Comparison of ENCODE assay signal across 8 cellular contexts in genomic region chr6:109382576-109383437, GRCh38. TPM values are rescaled to one million over a fixed set of nuclear protein-coding genes. Genes with fewer than 3 reads are reported as not detected.
DNase-seq lines count a peak whose midpoint lies in the region; ATAC-seq, FAIRE-seq and TF ChIP-seq lines count a peak whose summit lies in the region.

No MANE protein-coding gene starts in this region.

- no peaks in the 10 kb centered on the region for H3K9me3 ChIP-seq in adrenal gland (replicated peaks in 1 of 3)
- no peaks in the 10 kb centered on the region for H3K9me3 ChIP-seq in heart right ventricle
- no peaks in the 10 kb centered on the region for H3K9me3 ChIP-seq in upper lobe of left lung

- 0 to 1% (median 0%) methylated on average over 17 to 42 of the region's 42 CpGs for WGBS in adrenal gland, 4 donors
- 0 to 1% methylated on average over 42 of the region's 42 CpGs for WGBS in heart right ventricle, 2 donors
- WGBS in upper lobe of left lung, 2 donors: 0% methylated on average over 20 to 39 of the region's 42 CpGs

- H3K36me3 ChIP-seq in adrenal gland (replicated peaks in 1 of 2) (peaks cover 0 to 2% of the 10 kb centered on the region in 2 donors), heart right ventricle (peaks cover 0 to 16% (median 0%) of the 10 kb centered on the region in 9 donors), upper lobe of left lung (peaks cover 0 to 8% (median under 1%) of the 10 kb centered on the region in 4 donors)

- TF ChIP-seq POLR2A in GM12891 (IDR thresholded peaks at IDR 0.05; ENCODE audit: low read depth, low read length): 0 out of 2 replicates have a peak, but pooled peaks have one; percentile 41
- peak; percentile 65 to 75 for TF ChIP-seq POLR2A in adrenal gland (IDR thresholded peaks at IDR 0.05)
- TF ChIP-seq POLR2A in upper lobe of left lung (IDR thresholded peaks at IDR 0.05): peak in 3 of 4 donors; percentile 43 to 77 (median 57)

- H3K27ac ChIP-seq in adrenal gland (peak overlapping the region; percentile 95 to 100 (median 99)), heart right ventricle (peak overlapping the region; percentile 96 to 100 (median 99)), upper lobe of left lung (peak overlapping the region; percentile 99 to 100 (median 100))

- H3K4me3 ChIP-seq in adrenal gland: peak overlapping the region; percentile 84 to 97 (median 94)
- H3K4me3 ChIP-seq in heart right ventricle: peak overlapping the region; percentile 75 to 96 (median 86)
- peak overlapping the region; percentile 80 to 96 (median 88) for H3K4me3 ChIP-seq in upper lobe of left lung

- peak; percentile 93 for FAIRE-seq in GM12891 (lab: Jason Lieb, UNC)

- DNase-seq in GM12891 (ENCODE audit: insufficient read length, low spot score): peak; percentile 67
- DNase-seq in NCI-H1436 (lab: John Stamatoyannopoulos, UW): peak; percentile 90
- DNase-seq in T follicular helper cell (ENCODE audit: low read depth): peak; percentile 88
- peak; percentile 91 to 95 (median 93) for DNase-seq in adrenal gland
- DNase-seq in heart right ventricle: peak; percentile 92 to 93
- peak; percentile 81 to 98 (median 88) for DNase-seq in posterior cingulate gyrus
- peak; percentile 93 to 97 for DNase-seq in upper lobe of left lung

- TF ChIP-seq EP300 in upper lobe of left lung (IDR thresholded peaks at IDR 0.05): peak in 1 of 4 donors; percentile 50

- ATAC-seq in HG02852 (IDR thresholded peaks at IDR 0.05; ENCODE audit: unreplicated experiment): peak; percentile 64
- peak; percentile 92 to 98 (median 96) for ATAC-seq in heart right ventricle
- peak; percentile 95 to 96 for ATAC-seq in upper lobe of left lung (ENCODE audit: low FRiP score in 2 of 2)

- H3K4me1 ChIP-seq in adrenal gland (replicated peaks in 1 of 2) (peaks cover 24 to 34% of the 10 kb centered on the region in 2 donors), heart right ventricle (peaks cover 0 to 51% (median 41%) of the 10 kb centered on the region in 9 donors), upper lobe of left lung (peaks cover 30 to 47% (median 41%) of the 10 kb centered on the region in 4 donors)

- H3K27me3 ChIP-seq in adrenal gland (no peaks in the 10 kb centered on the region), heart right ventricle (no peaks in the 10 kb centered on the region), upper lobe of left lung (no peaks in the 10 kb centered on the region)

- intact Hi-C loops in adrenal gland (cut with DNase I) (loop anchor here in 1 of 2 donors (5.0 kb wide), 1 partner anchor 196 kb away; no protein-coding TSS in a partner anchor), heart right ventricle (cut with DNase I) (loop anchor here (1.0 to 10.0 kb wide), 24 partner anchors 52 to 828 kb away; partner anchors contain the start of genes SESN1 (in 5 of the 10), PPIL6 (in 4 of the 10), SMPD2 (in 4 of the 10) and CEP57L1 (in 3 of the 10)), posterior cingulate gyrus (cut with DNase I) (loop anchor here (1.0 to 10.0 kb wide), 7 partner anchors 62 to 826 kb away; partner anchors contain the start of genes CEP57L1, PPIL6, SESN1 and SMPD2)

- peak; percentile 25 to 65 (median 54) for TF ChIP-seq CTCF in adrenal gland (IDR thresholded peaks at IDR 0.05)
- TF ChIP-seq CTCF in heart right ventricle (IDR thresholded peaks at IDR 0.05): peak; percentile 15 to 82 (median 61)
- peak in 4 of 6 experiments; percentile 22 to 70 (median 53) for TF ChIP-seq CTCF in upper lobe of left lung (IDR thresholded peaks at IDR 0.05)

TF ChIP-seq in GM12891, 5 proteins besides CTCF, POLR2A, EP300 and RAD21:
- TF ChIP-seq TAF1 (IDR thresholded peaks at IDR 0.05; ENCODE audit: low read depth, low read length) (no peak), SPI1 (IDR thresholded peaks at IDR 0.05; ENCODE audit: low read depth, low read length) (peak; percentile 62), PAX5 (IDR thresholded peaks at IDR 0.05; ENCODE audit: insufficient read depth, low read length, severe bottlenecking) (no peak), POLR2AphosphoS5 (IDR thresholded peaks at IDR 0.05; ENCODE audit: low read depth, low read length) (peak; percentile 22; the same call in 1 of the 2 replicates), POU2F2 (IDR thresholded peaks at IDR 0.05; ENCODE audit: low read depth, low read length) (no peak; the same call in none of the 2 replicates)

RNA-seq across cellular contexts. Expression of gene CD164, which starts 0.5 kb away (rescaled TPM):
- polyA plus RNA-seq in GM12891 (2012; ENCODE audit: low read depth, missing spikeins): 130 TPM
- total RNA-seq in adrenal gland (100 to 1,000 TPM; 124 to 358 (median 237) TPM), heart right ventricle (100 to 1,000 TPM; 106 to 180 (median 130) TPM), upper lobe of left lung (100 to 1,000 TPM in 4 of 6 donors, 10 to 100 TPM in 2; 70.8 to 281 (median 218) TPM)
- polyA plus RNA-seq in adrenal gland (100 to 1,000 TPM in 1 of 3 donors, 10 to 100 TPM in 2; 89.3 to 259 (median 91.5) TPM), heart right ventricle (100 to 1,000 TPM in 1 of 2 donors, 10 to 100 TPM in 1; 88.5 to 138 TPM)

RNA-seq across cellular contexts. Expression of gene PPIL6, which starts 57.6 kb away (rescaled TPM):
- polyA plus RNA-seq in GM12891 (2012; ENCODE audit: low read depth, missing spikeins): 0.21 TPM
- total RNA-seq in adrenal gland (1 to 10 TPM in 5 of 8 donors, under 1 TPM in 3; 0.74 to 3.3 (median 1.7) TPM), heart right ventricle (1 to 10 TPM; 1.4 to 5.2 (median 3.0) TPM), upper lobe of left lung (10 to 100 TPM in 2 of 6 donors, 1 to 10 TPM in 4; 3.5 to 44.3 (median 6.5) TPM)
- polyA plus RNA-seq in adrenal gland (1 to 10 TPM in 1 of 3 donors, under 1 TPM in 2; 0.48 to 1.8 (median 0.51) TPM), heart right ventricle (1 to 10 TPM in 1 of 2 donors, under 1 TPM in 1; 0.44 to 2.0 TPM)

RNA-seq across cellular contexts. Expression of gene SMPD2, which starts 57.7 kb away (rescaled TPM):
- 7.4 TPM for polyA plus RNA-seq in GM12891 (2012; ENCODE audit: low read depth, missing spikeins)
- total RNA-seq in adrenal gland (10 to 100 TPM in 5 of 8 donors, 1 to 10 TPM in 3; 6.4 to 17.3 (median 10.4) TPM), heart right ventricle (1 to 10 TPM; 2.1 to 6.4 (median 3.8) TPM), upper lobe of left lung (10 to 100 TPM in 5 of 6 donors, 1 to 10 TPM in 1; 9.4 to 25.2 (median 15.4) TPM)
- polyA plus RNA-seq in adrenal gland (10 to 100 TPM in 2 of 3 donors, 1 to 10 TPM in 1; 6.6 to 17.5 (median 15.9) TPM), heart right ventricle (1 to 10 TPM; 4.8 to 8.9 TPM)

Comparison
In these comparisons a context has a peak if more than half of its experiments do, and no peak if none do; other contexts are left out.
1. Peak in every context shown above with its lines: DNase-seq, ATAC-seq, H3K4me3 ChIP-seq and H3K27ac ChIP-seq.